8 cellular contexts compared by ENCODE assay signal in the genomic region with DNA sequence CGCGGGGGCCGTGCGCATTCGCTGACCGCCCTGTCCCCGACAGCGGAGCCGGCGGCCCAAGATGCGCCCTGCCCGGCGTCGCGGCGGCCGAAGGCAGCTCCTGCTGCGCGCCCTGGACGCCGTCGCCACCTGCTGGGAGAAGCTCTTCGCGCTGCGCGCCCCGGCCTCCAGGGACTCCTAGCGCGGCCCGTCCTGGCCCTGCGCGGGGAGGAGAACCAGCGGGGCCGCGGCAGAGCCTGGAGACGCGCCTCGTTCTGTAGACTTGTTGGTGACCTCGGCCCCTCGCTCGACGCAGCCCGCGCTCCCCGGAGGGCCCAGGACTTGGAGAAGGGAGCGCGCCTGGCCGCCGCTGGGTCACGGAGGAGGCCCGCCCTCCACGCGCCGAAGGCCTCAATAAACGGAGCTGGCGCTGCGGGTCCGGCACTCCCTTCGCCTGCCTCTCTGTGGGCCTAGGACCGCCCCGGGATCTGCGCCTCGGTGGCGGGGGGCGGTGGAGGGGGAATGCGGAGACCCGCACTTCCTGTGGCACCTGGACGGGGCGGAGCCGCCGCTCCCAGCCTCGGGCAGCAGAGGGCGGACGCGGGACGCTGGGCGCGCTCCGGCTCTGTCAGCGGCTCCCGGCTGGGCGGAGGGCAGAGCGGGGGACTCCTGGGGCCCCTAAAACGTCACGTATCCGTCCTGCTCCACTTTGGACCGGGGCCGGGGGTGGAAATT. TPM values are rescaled to one million over a fixed set of nuclear protein-coding genes. Genes with fewer than 3 reads are reported as not detected.
DNase-seq lines count a peak whose midpoint lies in the region; ATAC-seq, FAIRE-seq and TF ChIP-seq lines count a peak whose summit lies in the region.

No MANE protein-coding gene starts in this region.

- peak; percentile 62 for TF ChIP-seq CTCF in NB4 (IDR thresholded peaks at IDR 0.05; ENCODE audit: low read depth, low read length)
- peak; percentile 66 for TF ChIP-seq CTCF in astrocyte of the spinal cord (IDR thresholded peaks at IDR 0.05; ENCODE audit: low read depth, low read length)

- TF ChIP-seq POLR2A in H54 (IDR thresholded peaks at IDR 0.05; ENCODE audit: low read depth, low read length) (no peak), NB4 (IDR thresholded peaks at IDR 0.05; ENCODE audit: extremely low read depth, insufficient read length) (peak; percentile 31)

- peak overlapping the region; percentile 28 for H3K4me3 ChIP-seq in NB4 (ENCODE audit: low read depth, low read length)
- H3K4me3 ChIP-seq in astrocyte of the spinal cord (ENCODE audit: low read depth, low read length) = peak overlapping the region; percentile 20

- no peak for ATAC-seq in GM19328 (IDR thresholded peaks at IDR 0.05; ENCODE audit: unreplicated experiment)

- DNase-seq in G401 (ENCODE audit: low spot score) = peak; percentile 64
- DNase-seq in H54 (ENCODE audit: insufficient read length, low spot score) = peak; percentile 90
- peak; percentile 89 for DNase-seq in NB4 (ENCODE audit: low read depth)
- DNase-seq in T-helper 22 cell (ENCODE audit: low read depth) = peak; percentile 51
- DNase-seq in astrocyte of the spinal cord (ENCODE audit: low read depth, low spot score) = peak; percentile 34
- peak; percentile 23 for DNase-seq in inferior parietal cortex (ENCODE audit: extremely low spot score)
- peak; percentile 86 for DNase-seq in stimulated activated CD4-positive, alpha-beta T cell treated with anti-CD3 and anti-CD28 coated beads, Interleukin-15, amount 100 ng/mL, for 24 hours

- in situ Hi-C loops in G401 (cut with HindIII; ENCODE audit: low sequenced_read_pairs) = no loop called here
- in situ Hi-C loops in astrocyte of the spinal cord (cut with HindIII; ENCODE audit: low sequenced_read_pairs) = no loop called here

- no peak for FAIRE-seq in H54 (lab: Jason Lieb, UNC)

RNA-seq across cellular contexts. Expression of gene C20orf204, which starts 2.8 kb away (rescaled TPM):
- total RNA-seq in G401 (2014; rRNA removed; shearing (Covaris generic)) = 0.81 and 1.8 TPM in 2 replicates

RNA-seq across cellular contexts. Expression of gene SOX18, which starts 10.7 kb away (rescaled TPM):
- 1.2 TPM in 1 of 2 replicates, not detected in the other for total RNA-seq in G401 (2014; rRNA removed; shearing (Covaris generic))

RNA-seq across cellular contexts. Expression of gene TCEA2, which starts 24.3 kb away (rescaled TPM):
- total RNA-seq in G401 (2014; rRNA removed; shearing (Covaris generic)) = 29.2 and 44.0 TPM in 2 replicates

RNA-seq across cellular contexts. Expression of gene RGS19, which starts 40.6 kb away (rescaled TPM):
- 32.9 and 33.4 TPM in 2 replicates for total RNA-seq in G401 (2014; rRNA removed; shearing (Covaris generic))

RNA-seq across cellular contexts. Expression of gene OPRL1, which starts 41.1 kb away (rescaled TPM):
- 4.2 and 5.0 TPM in 2 replicates for total RNA-seq in G401 (2014; rRNA removed; shearing (Covaris generic))

Comparison
In these comparisons a context has a peak if more than half of its experiments do, and no peak if none do; other contexts are left out.
1. DNase-seq: peak in every context shown above with its lines; median percentile 90 in H54; 89 in NB4; 86 in stimulated activated CD4-positive, alpha-beta T cell treated with anti-CD3 and anti-CD28 coated beads, Interleukin-15, amount 100 ng/mL, for 24 hours; 64 in G401; 51 in T-helper 22 cell; 34 in astrocyte of the spinal cord; 23 in inferior parietal cortex.